Comparison of ENCODE assay signal across 1 cellular context in the genomic region with DNA sequence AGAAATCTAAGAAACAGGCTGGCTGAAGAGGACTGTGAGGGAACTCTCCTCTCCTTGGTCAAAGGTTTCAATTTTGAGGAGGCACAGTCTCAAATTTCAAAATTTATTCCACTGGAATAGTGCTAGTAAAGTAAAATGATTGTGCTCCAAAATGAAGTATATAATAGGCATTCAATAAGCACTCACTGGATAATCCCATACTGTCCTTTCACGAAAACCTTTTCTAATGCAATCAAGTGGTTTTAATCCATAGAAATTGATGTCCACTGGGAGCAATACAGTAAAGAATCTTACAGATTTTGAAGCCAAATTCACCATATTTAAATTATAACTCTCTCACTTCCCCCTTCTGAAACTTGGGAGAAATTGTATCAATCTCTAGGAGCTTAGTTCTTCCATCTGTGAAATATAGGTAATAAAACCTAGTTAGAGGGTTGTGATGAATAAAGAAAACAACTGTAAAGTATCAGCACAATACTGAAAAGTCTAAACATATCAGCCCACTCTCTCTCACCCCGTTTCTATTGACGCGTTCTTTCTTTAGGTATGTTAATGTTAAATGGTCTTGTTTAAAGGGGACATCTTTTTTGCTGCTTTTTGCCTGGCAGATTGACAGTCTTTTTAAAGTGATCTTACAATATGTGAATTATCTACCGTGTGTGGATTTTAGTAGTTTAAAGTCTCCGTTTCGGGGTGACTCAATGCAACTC.
TF ChIP-seq lines count a peak whose summit lies in the region.

No MANE protein-coding gene starts in this region.

TF ChIP-seq in H1, 55 proteins besides CTCF, POLR2A, EP300 and RAD21:
- TF ChIP-seq NRF1 (IDR thresholded peaks at IDR 0.05; ENCODE audit: low read depth, low read length): no peak
- TF ChIP-seq HDAC2 (IDR thresholded peaks at IDR 0.05; ENCODE audit: borderline replicate concordance in 1 of 2, low read depth in 2 of 2, low read length in 2 of 2): no peak
- TF ChIP-seq HDAC6 (IDR thresholded peaks at IDR 0.05; ENCODE audit: low read depth, low read length): no peak
- no peak for TF ChIP-seq ASH2L (IDR thresholded peaks at IDR 0.05; ENCODE audit: low read length)
- no peak for TF ChIP-seq ZNF274 (IDR thresholded peaks at IDR 0.05; ENCODE audit: borderline replicate concordance, extremely low read depth, low read length)
- TF ChIP-seq, protein P1, sequence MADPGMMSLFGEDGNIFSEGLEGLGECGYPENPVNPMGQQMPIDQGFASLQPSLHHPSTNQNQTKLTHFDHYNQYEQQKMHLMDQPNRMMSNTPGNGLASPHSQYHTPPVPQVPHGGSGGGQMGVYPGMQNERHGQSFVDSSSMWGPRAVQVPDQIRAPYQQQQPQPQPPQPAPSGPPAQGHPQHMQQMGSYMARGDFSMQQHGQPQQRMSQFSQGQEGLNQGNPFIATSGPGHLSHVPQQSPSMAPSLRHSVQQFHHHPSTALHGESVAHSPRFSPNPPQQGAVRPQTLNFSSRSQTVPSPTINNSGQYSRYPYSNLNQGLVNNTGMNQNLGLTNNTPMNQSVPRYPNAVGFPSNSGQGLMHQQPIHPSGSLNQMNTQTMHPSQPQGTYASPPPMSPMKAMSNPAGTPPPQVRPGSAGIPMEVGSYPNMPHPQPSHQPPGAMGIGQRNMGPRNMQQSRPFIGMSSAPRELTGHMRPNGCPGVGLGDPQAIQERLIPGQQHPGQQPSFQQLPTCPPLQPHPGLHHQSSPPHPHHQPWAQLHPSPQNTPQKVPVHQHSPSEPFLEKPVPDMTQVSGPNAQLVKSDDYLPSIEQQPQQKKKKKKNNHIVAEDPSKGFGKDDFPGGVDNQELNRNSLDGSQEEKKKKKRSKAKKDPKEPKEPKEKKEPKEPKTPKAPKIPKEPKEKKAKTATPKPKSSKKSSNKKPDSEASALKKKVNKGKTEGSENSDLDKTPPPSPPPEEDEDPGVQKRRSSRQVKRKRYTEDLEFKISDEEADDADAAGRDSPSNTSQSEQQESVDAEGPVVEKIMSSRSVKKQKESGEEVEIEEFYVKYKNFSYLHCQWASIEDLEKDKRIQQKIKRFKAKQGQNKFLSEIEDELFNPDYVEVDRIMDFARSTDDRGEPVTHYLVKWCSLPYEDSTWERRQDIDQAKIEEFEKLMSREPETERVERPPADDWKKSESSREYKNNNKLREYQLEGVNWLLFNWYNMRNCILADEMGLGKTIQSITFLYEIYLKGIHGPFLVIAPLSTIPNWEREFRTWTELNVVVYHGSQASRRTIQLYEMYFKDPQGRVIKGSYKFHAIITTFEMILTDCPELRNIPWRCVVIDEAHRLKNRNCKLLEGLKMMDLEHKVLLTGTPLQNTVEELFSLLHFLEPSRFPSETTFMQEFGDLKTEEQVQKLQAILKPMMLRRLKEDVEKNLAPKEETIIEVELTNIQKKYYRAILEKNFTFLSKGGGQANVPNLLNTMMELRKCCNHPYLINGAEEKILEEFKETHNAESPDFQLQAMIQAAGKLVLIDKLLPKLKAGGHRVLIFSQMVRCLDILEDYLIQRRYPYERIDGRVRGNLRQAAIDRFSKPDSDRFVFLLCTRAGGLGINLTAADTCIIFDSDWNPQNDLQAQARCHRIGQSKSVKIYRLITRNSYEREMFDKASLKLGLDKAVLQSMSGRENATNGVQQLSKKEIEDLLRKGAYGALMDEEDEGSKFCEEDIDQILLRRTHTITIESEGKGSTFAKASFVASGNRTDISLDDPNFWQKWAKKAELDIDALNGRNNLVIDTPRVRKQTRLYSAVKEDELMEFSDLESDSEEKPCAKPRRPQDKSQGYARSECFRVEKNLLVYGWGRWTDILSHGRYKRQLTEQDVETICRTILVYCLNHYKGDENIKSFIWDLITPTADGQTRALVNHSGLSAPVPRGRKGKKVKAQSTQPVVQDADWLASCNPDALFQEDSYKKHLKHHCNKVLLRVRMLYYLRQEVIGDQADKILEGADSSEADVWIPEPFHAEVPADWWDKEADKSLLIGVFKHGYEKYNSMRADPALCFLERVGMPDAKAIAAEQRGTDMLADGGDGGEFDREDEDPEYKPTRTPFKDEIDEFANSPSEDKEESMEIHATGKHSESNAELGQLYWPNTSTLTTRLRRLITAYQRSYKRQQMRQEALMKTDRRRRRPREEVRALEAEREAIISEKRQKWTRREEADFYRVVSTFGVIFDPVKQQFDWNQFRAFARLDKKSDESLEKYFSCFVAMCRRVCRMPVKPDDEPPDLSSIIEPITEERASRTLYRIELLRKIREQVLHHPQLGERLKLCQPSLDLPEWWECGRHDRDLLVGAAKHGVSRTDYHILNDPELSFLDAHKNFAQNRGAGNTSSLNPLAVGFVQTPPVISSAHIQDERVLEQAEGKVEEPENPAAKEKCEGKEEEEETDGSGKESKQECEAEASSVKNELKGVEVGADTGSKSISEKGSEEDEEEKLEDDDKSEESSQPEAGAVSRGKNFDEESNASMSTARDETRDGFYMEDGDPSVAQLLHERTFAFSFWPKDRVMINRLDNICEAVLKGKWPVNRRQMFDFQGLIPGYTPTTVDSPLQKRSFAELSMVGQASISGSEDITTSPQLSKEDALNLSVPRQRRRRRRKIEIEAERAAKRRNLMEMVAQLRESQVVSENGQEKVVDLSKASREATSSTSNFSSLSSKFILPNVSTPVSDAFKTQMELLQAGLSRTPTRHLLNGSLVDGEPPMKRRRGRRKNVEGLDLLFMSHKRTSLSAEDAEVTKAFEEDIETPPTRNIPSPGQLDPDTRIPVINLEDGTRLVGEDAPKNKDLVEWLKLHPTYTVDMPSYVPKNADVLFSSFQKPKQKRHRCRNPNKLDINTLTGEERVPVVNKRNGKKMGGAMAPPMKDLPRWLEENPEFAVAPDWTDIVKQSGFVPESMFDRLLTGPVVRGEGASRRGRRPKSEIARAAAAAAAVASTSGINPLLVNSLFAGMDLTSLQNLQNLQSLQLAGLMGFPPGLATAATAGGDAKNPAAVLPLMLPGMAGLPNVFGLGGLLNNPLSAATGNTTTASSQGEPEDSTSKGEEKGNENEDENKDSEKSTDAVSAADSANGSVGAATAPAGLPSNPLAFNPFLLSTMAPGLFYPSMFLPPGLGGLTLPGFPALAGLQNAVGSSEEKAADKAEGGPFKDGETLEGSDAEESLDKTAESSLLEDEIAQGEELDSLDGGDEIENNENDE (IDR thresholded peaks at IDR 0.05; ENCODE audit: insufficient replicate concordance, low read length): no peak
- TF ChIP-seq KDM4A (IDR thresholded peaks at IDR 0.05; ENCODE audit: low read depth, low read length, severe bottlenecking): no peak
